18 cellular contexts compared by ENCODE assay signal in genomic region chr3:47028667-47029066, GRCh38.
"Had no signal": no experiment of that assay in that cellular context is flagged by ENCODE, and none has a peak within 500 bp of the region (broad histone marks: within the 10 kb centered on the region; RNA-seq: fewer than 3 reads in every experiment).

No MANE protein-coding gene starts in this region.

- H3K27me3 ChIP-seq: ascending aorta, brain microvascular endothelial cell, colonic mucosa, dorsolateral prefrontal cortex, heart right ventricle, tibial artery had no signal

- DNase-seq: activated effector memory CD4-positive, alpha-beta T cell treated with Interleukin-2 at 50 U/mL for 16 hours; activated naive CD4-positive, alpha-beta T cell treated with anti-CD3 and anti-CD28 coated beads, Interleukin-2, amount 10 ng/mL, durations not matched to agents 7 days and 5 days; activated T-cell treated with anti-CD3 and anti-CD28 coated beads, Interleukin-2, amount 50 U/mL, for 72 hours; brain microvascular endothelial cell; colonic mucosa; dorsolateral prefrontal cortex; heart right ventricle; islet precursor cell; left cardiac atrium; natural killer cell; right cardiac atrium; stimulated activated CD4-positive, alpha-beta T cell treated with anti-CD3 and anti-CD28 coated beads, Interleukin-1b, Interleukin-23, amount 100 ng/mL, for 48 hours; T1000; tibial artery had no signal

- H3K27ac ChIP-seq: ascending aorta, brain microvascular endothelial cell, colonic mucosa, dorsolateral prefrontal cortex, heart right ventricle, tibial artery had no signal

- H3K4me3 Mint-ChIP-seq: activated naive CD4-positive, alpha-beta T cell treated with anti-CD3 and anti-CD28 coated beads, Interleukin-2, amount 10 ng/mL, durations not matched to agents 7 days and 5 days; activated T-cell treated with anti-CD3 and anti-CD28 coated beads, Interleukin-2, amount 50 U/mL, for 72 hours; natural killer cell; stimulated activated naive CD8-positive, alpha-beta T cell treated with anti-CD3 and anti-CD28 coated beads, Interleukin-15, Interleukin-2, amounts not matched to agents 100 ng/mL and 50 ng/mL, for 24 hours; T-helper 1 cell treated with Interleukin-12 subunit alpha and Interleukin-12 subunit beta and Interleukin-4 antibody, amounts not matched to agents 30 μg/mL and 1 μg/mL, for 36 hours; WTC11 had no signal

- H3K4me1 ChIP-seq: ascending aorta, colonic mucosa, tibial artery had no signal

- ATAC-seq: activated T-cell treated with anti-CD3 and anti-CD28 coated beads, Interleukin-2, amount 50 U/mL, for 72 hours; heart right ventricle; natural killer cell; WTC11 had no signal

- H3K9me3 ChIP-seq: ascending aorta, colonic mucosa, heart right ventricle, tibial artery had no signal

- H3K4me3 ChIP-seq: ascending aorta, colonic mucosa, dorsolateral prefrontal cortex, heart right ventricle, tibial artery had no signal

- H3K36me3 Mint-ChIP-seq: natural killer cell had no signal

- H3K36me3 ChIP-seq: brain microvascular endothelial cell, colonic mucosa had no signal

- H3K27ac Mint-ChIP-seq: activated naive CD4-positive, alpha-beta T cell treated with anti-CD3 and anti-CD28 coated beads, Interleukin-2, amount 10 ng/mL, durations not matched to agents 7 days and 5 days; activated T-cell treated with anti-CD3 and anti-CD28 coated beads, Interleukin-2, amount 50 U/mL, for 72 hours; natural killer cell; stimulated activated naive CD8-positive, alpha-beta T cell treated with anti-CD3 and anti-CD28 coated beads, Interleukin-15, Interleukin-2, amounts not matched to agents 100 ng/mL and 50 ng/mL, for 24 hours; T-helper 1 cell treated with Interleukin-12 subunit alpha and Interleukin-12 subunit beta and Interleukin-4 antibody, amounts not matched to agents 30 μg/mL and 1 μg/mL, for 36 hours; WTC11 had no signal

- H3K27me3 Mint-ChIP-seq: activated naive CD4-positive, alpha-beta T cell treated with anti-CD3 and anti-CD28 coated beads, Interleukin-2, amount 10 ng/mL, durations not matched to agents 7 days and 5 days; stimulated activated naive CD8-positive, alpha-beta T cell treated with anti-CD3 and anti-CD28 coated beads, Interleukin-15, Interleukin-2, amounts not matched to agents 100 ng/mL and 50 ng/mL, for 24 hours had no signal

- H3K9me3 Mint-ChIP-seq: activated naive CD4-positive, alpha-beta T cell treated with anti-CD3 and anti-CD28 coated beads, Interleukin-2, amount 10 ng/mL, durations not matched to agents 7 days and 5 days; activated T-cell treated with anti-CD3 and anti-CD28 coated beads, Interleukin-2, amount 50 U/mL, for 72 hours; natural killer cell; stimulated activated naive CD8-positive, alpha-beta T cell treated with anti-CD3 and anti-CD28 coated beads, Interleukin-15, Interleukin-2, amounts not matched to agents 100 ng/mL and 50 ng/mL, for 24 hours; T-helper 1 cell treated with Interleukin-12 subunit alpha and Interleukin-12 subunit beta and Interleukin-4 antibody, amounts not matched to agents 30 μg/mL and 1 μg/mL, for 36 hours; WTC11 had no signal
